ENCODE assay signal across 17 cellular contexts in genomic region chr2:98899041-98899702, GRCh38. TPM values are rescaled to one million over a fixed set of nuclear protein-coding genes. Genes with fewer than 3 reads are reported as not detected.
DNase-seq lines count a peak whose midpoint lies in the region; ATAC-seq lines count a peak whose summit lies in the region.
"Had no signal": no experiment of that assay in that cellular context is flagged by ENCODE, and none has a peak within 500 bp of the region (broad histone marks: within the 10 kb centered on the region; RNA-seq: fewer than 3 reads in every experiment).

No MANE protein-coding gene starts in this region.

- ATAC-seq in HG03571 (IDR thresholded peaks at IDR 0.05; ENCODE audit: unreplicated experiment) = no peak
- ATAC-seq: activated CD8-positive, alpha-beta T cell treated with anti-CD3 and anti-CD28 coated beads for 36 hours; activated naive CD8-positive, alpha-beta T cell treated with anti-CD3 and anti-CD28 coated beads, Interleukin-2, amount 50 U/mL, for 24 hours; K562; natural killer cell treated with Interleukin-12 subunit alpha and Interleukin-12 subunit beta and Interleukin-15 and Interleukin-18, amount 100 ng/mL, for 72 hours had no signal

- DNase-seq in DMS153 treated with DMSO at 0.1 percent for 48 hours (lab: John Stamatoyannopoulos, UW; ENCODE audit: unreplicated experiment) = peak; percentile 34
- peak; percentile 91 for DNase-seq in DMS79 treated with DMSO at 0.1 percent for 48 hours (lab: John Stamatoyannopoulos, UW)
- DNase-seq in NCI-H774 (lab: John Stamatoyannopoulos, UW) = peak; percentile 19
- peak; percentile 59 for DNase-seq in mesenteric fat pad (ENCODE audit: low spot score)
- DNase-seq in activated CD4-positive, alpha-beta T cell treated with anti-CD3 and anti-CD28 coated beads, Interleukin-2, amount 50 U/mL, for 48 hours = no peak
- DNase-seq in NCI-H526 treated with DMSO at 0.1 percent for 48 hours (lab: John Stamatoyannopoulos, UW) = no peak
- DNase-seq in activated naive CD4-positive, alpha-beta T cell treated with Interleukin-2 at 50 U/mL for 16 hours = no peak
- DNase-seq: activated CD8-positive, alpha-beta T cell treated with anti-CD3 and anti-CD28 coated beads for 36 hours; activated naive CD8-positive, alpha-beta T cell treated with anti-CD3 and anti-CD28 coated beads, Interleukin-2, amount 50 U/mL, for 24 hours; immature natural killer cell; NCI-H446; SIG-M5; stimulated activated CD8-positive, alpha-beta memory T cell treated with anti-CD3 and anti-CD28 coated beads, Interleukin-4, amount 100 ng/mL, for 48 hours; T-helper 1 cell had no signal

RNA-seq across cellular contexts. Expression of gene CRACDL, which starts 36.9 kb away (rescaled TPM):
- total RNA-seq in mesenteric fat pad = 7.9 TPM
- total RNA-seq: K562 had no signal

Comparison
In these comparisons a context has a peak if more than half of its experiments do, and no peak if none do; other contexts are left out.
1. DNase-seq: peak in DMS153 treated with DMSO at 0.1 percent for 48 hours (single experiment), DMS79 treated with DMSO at 0.1 percent for 48 hours (single experiment), NCI-H774 (single experiment) and mesenteric fat pad (single experiment); none in activated CD4-positive, alpha-beta T cell treated with anti-CD3 and anti-CD28 coated beads, Interleukin-2, amount 50 U/mL, for 48 hours (0 of 2), NCI-H526 treated with DMSO at 0.1 percent for 48 hours (single experiment) and activated naive CD4-positive, alpha-beta T cell treated with Interleukin-2 at 50 U/mL for 16 hours (single experiment).